In genomic region chr5:16707869-16708192, GRCh38 we compare ENCODE assay signal across 17 cellular contexts.
"Had no signal": no experiment of that assay in that cellular context is flagged by ENCODE, and none has a peak within 500 bp of the region (broad histone marks: within the 10 kb centered on the region; RNA-seq: fewer than 3 reads in every experiment).

No MANE protein-coding gene starts in this region.

- H3K36me3 Mint-ChIP-seq: naive thymus-derived CD8-positive, alpha-beta T cell had no signal

- H3K9me3 Mint-ChIP-seq: naive thymus-derived CD8-positive, alpha-beta T cell had no signal

- H3K27me3 Mint-ChIP-seq: progenitor cell of endocrine pancreas had no signal

- H3K27ac Mint-ChIP-seq: naive thymus-derived CD8-positive, alpha-beta T cell; progenitor cell of endocrine pancreas had no signal

- FAIRE-seq: frontal cortex, islet of Langerhans had no signal

- H3K4me3 ChIP-seq: coronary artery, heart right ventricle, ovary, smooth muscle cell, suprapubic skin, transverse colon had no signal

- H3K4me2 ChIP-seq: smooth muscle cell had no signal

- H3K9me3 ChIP-seq: heart right ventricle, ovary, suprapubic skin, transverse colon had no signal

- DNase-seq: effector CD8-positive, alpha-beta T cell; heart right ventricle; kidney glomerular epithelial cell; mammary epithelial cell; naive thymus-derived CD8-positive, alpha-beta T cell; ovary; right cardiac atrium; stimulated activated CD4-positive, alpha-beta T cell treated with anti-CD3 and anti-CD28 coated beads, Interleukin-2, amount 100 ng/mL, for 48 hours; stimulated activated naive CD4-positive, alpha-beta T cell treated with Interleukin-2 at 50 U/mL for 16 hours; transverse colon had no signal

- ATAC-seq: heart right ventricle; left lobe of liver; naive thymus-derived CD8-positive, alpha-beta T cell; right cardiac atrium had no signal

- H3K36me3 ChIP-seq: ovary had no signal

- H3K4me3 Mint-ChIP-seq: naive thymus-derived CD8-positive, alpha-beta T cell had no signal

- H3K27me3 ChIP-seq: heart right ventricle, ovary, suprapubic skin, transverse colon had no signal

- H3K4me1 ChIP-seq: suprapubic skin had no signal

- H3K27ac ChIP-seq: coronary artery, heart right ventricle, ovary, suprapubic skin, transverse colon had no signal
